ENCODE assay signal across 10 cellular contexts in genomic region chr6:816510-817084, GRCh38.
DNase-seq lines count a peak whose midpoint lies in the region; ATAC-seq and TF ChIP-seq lines count a peak whose summit lies in the region.
"Had no signal": no experiment of that assay in that cellular context is flagged by ENCODE, and none has a peak within 500 bp of the region (broad histone marks: within the 10 kb centered on the region; RNA-seq: fewer than 3 reads in every experiment).

No MANE protein-coding gene starts in this region.

- no peak overlapping the region for H3K27ac ChIP-seq in CD4-positive, CD25-positive, alpha-beta regulatory T cell (ENCODE audit: insufficient read depth, low read length, poor library complexity, severe bottlenecking)
- H3K27ac ChIP-seq in A673 (ENCODE audit: low read depth, low read length, poor library complexity, severe bottlenecking): no peak overlapping the region

- CTCF ChIA-PET in activated naive CD4-positive, alpha-beta T cell treated with anti-CD3 and anti-CD28 coated beads, Interleukin-2, amount 10 ng/mL, durations not matched to agents 7 days and 5 days (lab: Charles Lee): interaction anchor here (0.7 kb wide), 2 partner anchors 621 to 628 kb away, joined by 3 read pairs; no protein-coding TSS in a partner anchor
- CTCF ChIA-PET in A673 (lab: Charles Lee): no interaction called here

- H3K27ac Mint-ChIP-seq in CD4-positive, CD25-positive, alpha-beta regulatory T cell: no peak overlapping the region
- H3K27ac Mint-ChIP-seq in activated naive CD4-positive, alpha-beta T cell treated with anti-CD3 and anti-CD28 coated beads, Interleukin-2, amount 10 ng/mL, durations not matched to agents 7 days and 5 days: no peak overlapping the region

- intact Hi-C loops in A673 (cut with micrococcal nuclease; ENCODE audit: unreplicated experiment): no loop called here

- peak; percentile 16 to 31 for ATAC-seq in CD4-positive, CD25-positive, alpha-beta regulatory T cell (ENCODE audit: low read depth in 2 of 2)

- TF ChIP-seq CTCF in A673 (conservative IDR thresholded peaks at IDR 0.05; ENCODE audit: low read depth, low read length): no peak

- no peak overlapping the region for H3K4me3 Mint-ChIP-seq in CD4-positive, CD25-positive, alpha-beta regulatory T cell
- no peak overlapping the region for H3K4me3 Mint-ChIP-seq in activated naive CD4-positive, alpha-beta T cell treated with anti-CD3 and anti-CD28 coated beads, Interleukin-2, amount 10 ng/mL, durations not matched to agents 7 days and 5 days

- peaks cover 16% of the 10 kb centered on the region for H3K27me3 Mint-ChIP-seq in CD4-positive, CD25-positive, alpha-beta regulatory T cell
- H3K27me3 Mint-ChIP-seq in activated naive CD4-positive, alpha-beta T cell treated with anti-CD3 and anti-CD28 coated beads, Interleukin-2, amount 10 ng/mL, durations not matched to agents 7 days and 5 days: peaks cover 30% of the 10 kb centered on the region

- H3K9me3 Mint-ChIP-seq in CD4-positive, CD25-positive, alpha-beta regulatory T cell: peaks cover 0 to 3% (median 0%) of the 10 kb centered on the region in 7 donors
- no peaks in the 10 kb centered on the region for H3K9me3 Mint-ChIP-seq in activated naive CD4-positive, alpha-beta T cell treated with anti-CD3 and anti-CD28 coated beads, Interleukin-2, amount 10 ng/mL, durations not matched to agents 7 days and 5 days

- BruUV-seq in A673 (replicated peaks; lab: Mats Ljungman, UMichigan): no TSS peak

- no peaks in the 10 kb centered on the region for H3K9me3 ChIP-seq in CD4-positive, CD25-positive, alpha-beta regulatory T cell (ENCODE audit: control insufficient read depth in 2 of 2, low read length in 2 of 2)
- no peaks in the 10 kb centered on the region for H3K9me3 ChIP-seq in A673 (ENCODE audit: low read depth, low read length, poor library complexity, severe bottlenecking)

- DNase-seq in CD4-positive, CD25-positive, alpha-beta regulatory T cell: peak in 1 of 3 donors; percentile 40
- DNase-seq in SIG-M5 treated with dmso at 0.1 percent for 504 hours (lab: John Stamatoyannopoulos, UW; ENCODE audit: unreplicated experiment): peak; percentile 54
- peak; percentile 30 for DNase-seq in activated naive CD4-positive, alpha-beta T cell treated with anti-CD3 and anti-CD28 coated beads, Interleukin-2, amount 10 ng/mL, durations not matched to agents 7 days and 5 days
- peak; percentile 4 for DNase-seq in stimulated activated CD4-positive, alpha-beta T cell treated with anti-CD3 and anti-CD28 coated beads, Interleukin-2, amount 100 ng/mL, for 4 hours (ENCODE audit: low read depth)
- no peak for DNase-seq in C1 segment of cervical spinal cord (lab: John Stamatoyannopoulos, UW)
- DNase-seq in hepatic stellate cell (ENCODE audit: low spot score): no peak
- DNase-seq in kidney glomerular epithelial cell (lab: John Stamatoyannopoulos, UW): no peak
- no peak for DNase-seq in A673 (ENCODE audit: low spot score)
- DNase-seq: anterior cingulate cortex, NCI-H2107 had no signal

- H3K36me3 ChIP-seq in CD4-positive, CD25-positive, alpha-beta regulatory T cell (ENCODE audit: control insufficient read depth, insufficient read depth, low read length): no peaks in the 10 kb centered on the region
- H3K36me3 ChIP-seq in A673 (ENCODE audit: insufficient read depth, low read length, poor library complexity, severe bottlenecking): no peaks in the 10 kb centered on the region

- H3K27me3 ChIP-seq in CD4-positive, CD25-positive, alpha-beta regulatory T cell (ENCODE audit: control insufficient read depth, insufficient read depth, low read length): peaks cover 11% of the 10 kb centered on the region
- H3K27me3 ChIP-seq in A673 (replicated peaks; ENCODE audit: insufficient read depth, low read depth, low read length, poor library complexity): peaks cover 36% of the 10 kb centered on the region

- H3K4me1 Mint-ChIP-seq in CD4-positive, CD25-positive, alpha-beta regulatory T cell: peaks cover 0 to 6% (median 0%) of the 10 kb centered on the region in 4 donors
- peaks cover 7% of the 10 kb centered on the region for H3K4me1 Mint-ChIP-seq in activated naive CD4-positive, alpha-beta T cell treated with anti-CD3 and anti-CD28 coated beads, Interleukin-2, amount 10 ng/mL, durations not matched to agents 7 days and 5 days

- POLR2A ChIA-PET in A673 (lab: Charles Lee; ENCODE audit: low non-redundant PET): no interaction called here

- H3K4me1 ChIP-seq in CD4-positive, CD25-positive, alpha-beta regulatory T cell (ENCODE audit: control insufficient read depth, insufficient read depth, low read length, poor library complexity, severe bottlenecking): no peaks in the 10 kb centered on the region
- H3K4me1 ChIP-seq in A673 (ENCODE audit: insufficient read depth, low read length, poor library complexity, severe bottlenecking): no peaks in the 10 kb centered on the region

- H3K36me3 Mint-ChIP-seq in CD4-positive, CD25-positive, alpha-beta regulatory T cell: no peaks in the 10 kb centered on the region
- H3K36me3 Mint-ChIP-seq in activated naive CD4-positive, alpha-beta T cell treated with anti-CD3 and anti-CD28 coated beads, Interleukin-2, amount 10 ng/mL, durations not matched to agents 7 days and 5 days: no peaks in the 10 kb centered on the region

- no peak overlapping the region for H3K4me3 ChIP-seq in CD4-positive, CD25-positive, alpha-beta regulatory T cell (ENCODE audit: low read depth, low read length)
- H3K4me3 ChIP-seq in A673 (ENCODE audit: low read depth, low read length, poor library complexity, severe bottlenecking): no peak overlapping the region

Comparison
In these comparisons a context has a peak if more than half of its experiments do, and no peak if none do; other contexts are left out.
1. DNase-seq: peak in SIG-M5 treated with dmso at 0.1 percent for 504 hours (single experiment), activated naive CD4-positive, alpha-beta T cell treated with anti-CD3 and anti-CD28 coated beads, Interleukin-2, amount 10 ng/mL, durations not matched to agents 7 days and 5 days (single experiment) and stimulated activated CD4-positive, alpha-beta T cell treated with anti-CD3 and anti-CD28 coated beads, Interleukin-2, amount 100 ng/mL, for 4 hours (single experiment); none in C1 segment of cervical spinal cord (0 of 14), hepatic stellate cell (single experiment), kidney glomerular epithelial cell (single experiment) and A673 (single experiment).